24 cellular contexts compared by ENCODE assay signal in the genomic region with DNA sequence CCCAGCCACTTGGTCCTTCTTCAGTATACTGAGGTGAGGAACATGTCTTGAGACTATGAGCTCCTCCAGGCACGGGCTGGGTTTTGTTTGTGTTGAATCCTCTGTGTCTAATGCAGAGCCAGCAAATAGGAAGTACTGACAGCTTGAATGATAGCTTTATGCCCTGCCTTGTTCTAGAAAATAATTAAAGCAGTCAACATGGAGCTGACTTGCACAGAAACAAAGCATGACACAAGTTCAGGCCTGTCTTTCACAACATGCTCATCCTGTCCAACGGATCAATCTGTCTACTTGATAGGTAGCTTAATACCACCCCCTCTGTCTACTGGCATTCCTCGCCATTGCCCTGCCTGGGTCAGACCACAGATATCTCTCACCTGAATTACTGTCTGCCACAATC.
DNase-seq lines count a peak whose midpoint lies in the region; TF ChIP-seq lines count a peak whose summit lies in the region.
"Had no signal": no experiment of that assay in that cellular context is flagged by ENCODE, and none has a peak within 500 bp of the region (broad histone marks: within the 10 kb centered on the region; RNA-seq: fewer than 3 reads in every experiment).

No MANE protein-coding gene starts in this region.

- POLR2A ChIA-PET in HEK293T (lab: Yijun Ruan, JAX), result interaction anchor here (1.2 kb wide), 1 partner anchor 12 kb away, joined by 5 read pairs; no protein-coding TSS in a partner anchor
- POLR2A ChIA-PET in activated CD4-positive, alpha-beta memory T cell treated with anti-CD3 and anti-CD28 coated beads, Interleukin-2, amount 10 ng/mL, durations not matched to agents 7 days and 5 days (lab: Charles Lee), result no interaction called here

- CTCF ChIA-PET in HEK293T (lab: Yijun Ruan, JAX), result no interaction called here
- CTCF ChIA-PET in activated CD4-positive, alpha-beta memory T cell treated with anti-CD3 and anti-CD28 coated beads, Interleukin-2, amount 10 ng/mL, durations not matched to agents 7 days and 5 days (lab: Charles Lee), result no interaction called here

- TF ChIP-seq POLR2A in esophagus squamous epithelium (IDR thresholded peaks at IDR 0.05), result no peak

- peak overlapping the region in 1 of 4 donors; percentile 36 for H3K27ac ChIP-seq in esophagus squamous epithelium
- H3K27ac ChIP-seq: left ventricle myocardium inferior, neural progenitor cell, skin epidermis, stomach, transverse colon had no signal

- H3K27me3 ChIP-seq in esophagus squamous epithelium, result peaks cover 0 to 53% (median 0%) of the 10 kb centered on the region in 4 donors
- H3K27me3 ChIP-seq: neural progenitor cell had no signal

- DNase-seq in HEK293T (ENCODE audit: extremely low spot score) (no peak), NCI-H1105 treated with DMSO at 0.1 percent for 48 hours (lab: John Stamatoyannopoulos, UW) (peak; percentile 79), NOMO-1 treated with dmso at 0.1 percent for 144 hours (lab: John Stamatoyannopoulos, UW; ENCODE audit: unreplicated experiment) (peak; percentile 34), left kidney (ENCODE audit: low read depth, low spot score) (peak; percentile 36), esophagus squamous epithelium (lab: John Stamatoyannopoulos, UW) (no peak), SK-N-DZ (ENCODE audit: low spot score) (no peak)
- DNase-seq in stimulated activated CD4-positive, alpha-beta T cell treated with anti-CD3 and anti-CD28 coated beads, Interleukin-15, amount 100 ng/mL, for 24 hours, result no peak
- DNase-seq in activated CD4-positive, alpha-beta memory T cell treated with anti-CD3 and anti-CD28 coated beads, Interleukin-2, amount 10 ng/mL, durations not matched to agents 7 days and 5 days, result no peak
- DNase-seq: activated CD4-positive, alpha-beta T cell treated with anti-CD3 and anti-CD28 coated beads for 1 hour; activated CD8-positive, alpha-beta memory T cell treated with anti-CD3 and anti-CD28 coated beads, Interleukin-2, amount 10 ng/mL, durations not matched to agents 7 days and 5 days; CD8-positive, alpha-beta T cell; DND-41; effector memory CD4-positive, alpha-beta T cell; Kasumi-1; left ventricle myocardium inferior; NCI-H446 treated with DMSO at 0.1 percent for 48 hours; stimulated activated CD4-positive, alpha-beta T cell treated with anti-CD3 and anti-CD28 coated beads, Interleukin-4, amount 100 ng/mL, for 24 hours; stomach; SW 1271; transverse colon had no signal

- H3K9me3 Mint-ChIP-seq in activated CD4-positive, alpha-beta memory T cell treated with anti-CD3 and anti-CD28 coated beads, Interleukin-2, amount 10 ng/mL, durations not matched to agents 7 days and 5 days, result peaks cover 2% of the 10 kb centered on the region

- no peaks in the 10 kb centered on the region for H3K36me3 ChIP-seq in esophagus squamous epithelium
- H3K36me3 ChIP-seq: HAP-1, left ventricle myocardium inferior, neural progenitor cell, stomach, transverse colon had no signal

- TF ChIP-seq CTCF in esophagus squamous epithelium (IDR thresholded peaks at IDR 0.05), result no peak

- no peak overlapping the region for H3K27ac Mint-ChIP-seq in activated CD4-positive, alpha-beta memory T cell treated with anti-CD3 and anti-CD28 coated beads, Interleukin-2, amount 10 ng/mL, durations not matched to agents 7 days and 5 days
- H3K27ac Mint-ChIP-seq: activated CD8-positive, alpha-beta memory T cell treated with anti-CD3 and anti-CD28 coated beads, Interleukin-2, amount 10 ng/mL, durations not matched to agents 7 days and 5 days; CD8-positive, alpha-beta T cell; neural progenitor cell; progenitor cell of endocrine pancreas had no signal

- intact Hi-C loops in esophagus squamous epithelium (cut with DNase I), result loop anchor here (10.0 kb wide), 1 partner anchor 128 kb away; no protein-coding TSS in a partner anchor

- no peaks in the 10 kb centered on the region for H3K36me3 Mint-ChIP-seq in activated CD4-positive, alpha-beta memory T cell treated with anti-CD3 and anti-CD28 coated beads, Interleukin-2, amount 10 ng/mL, durations not matched to agents 7 days and 5 days (ENCODE audit: low read depth)
- H3K36me3 Mint-ChIP-seq: activated CD8-positive, alpha-beta memory T cell treated with anti-CD3 and anti-CD28 coated beads, Interleukin-2, amount 10 ng/mL, durations not matched to agents 7 days and 5 days; CD8-positive, alpha-beta T cell; neural progenitor cell had no signal

- H3K4me3 Mint-ChIP-seq in activated CD4-positive, alpha-beta memory T cell treated with anti-CD3 and anti-CD28 coated beads, Interleukin-2, amount 10 ng/mL, durations not matched to agents 7 days and 5 days, result no peak overlapping the region
- H3K4me3 Mint-ChIP-seq: activated CD8-positive, alpha-beta memory T cell treated with anti-CD3 and anti-CD28 coated beads, Interleukin-2, amount 10 ng/mL, durations not matched to agents 7 days and 5 days; CD8-positive, alpha-beta T cell; neural progenitor cell had no signal

- peaks cover 0 to 40% (median 0%) of the 10 kb centered on the region in 3 donors for H3K4me1 ChIP-seq in esophagus squamous epithelium
- H3K4me1 ChIP-seq: HAP-1, left ventricle myocardium inferior, neural progenitor cell, stomach, transverse colon had no signal

- peaks cover 0 to 11% (median 0%) of the 10 kb centered on the region in 3 donors for H3K9me3 ChIP-seq in esophagus squamous epithelium
- H3K9me3 ChIP-seq: HAP-1, transverse colon had no signal

- no peaks in the 10 kb centered on the region for H3K4me1 Mint-ChIP-seq in activated CD4-positive, alpha-beta memory T cell treated with anti-CD3 and anti-CD28 coated beads, Interleukin-2, amount 10 ng/mL, durations not matched to agents 7 days and 5 days
- H3K4me1 Mint-ChIP-seq: activated CD8-positive, alpha-beta memory T cell treated with anti-CD3 and anti-CD28 coated beads, Interleukin-2, amount 10 ng/mL, durations not matched to agents 7 days and 5 days had no signal

- WGBS in esophagus squamous epithelium, 2 donors, result 16 to 25% methylated on average over 3 of the region's 3 CpGs

- no peak overlapping the region for H3K4me3 ChIP-seq in esophagus squamous epithelium
- H3K4me3 ChIP-seq: HAP-1, left ventricle myocardium inferior, neural progenitor cell, skin epidermis, stomach, transverse colon had no signal

- peaks cover 13% of the 10 kb centered on the region for H3K27me3 Mint-ChIP-seq in activated CD4-positive, alpha-beta memory T cell treated with anti-CD3 and anti-CD28 coated beads, Interleukin-2, amount 10 ng/mL, durations not matched to agents 7 days and 5 days

TF ChIP-seq in HEK293T, 16 proteins besides CTCF, POLR2A, EP300 and RAD21:
- TF ChIP-seq FOXK2 (IDR thresholded peaks at IDR 0.05) (no peak), ZNF384 (IDR thresholded peaks at IDR 0.05) (no peak), CTBP1 (IDR thresholded peaks at IDR 0.05; ENCODE audit: borderline replicate concordance) (no peak)
- TF ChIP-seq, protein P1, sequence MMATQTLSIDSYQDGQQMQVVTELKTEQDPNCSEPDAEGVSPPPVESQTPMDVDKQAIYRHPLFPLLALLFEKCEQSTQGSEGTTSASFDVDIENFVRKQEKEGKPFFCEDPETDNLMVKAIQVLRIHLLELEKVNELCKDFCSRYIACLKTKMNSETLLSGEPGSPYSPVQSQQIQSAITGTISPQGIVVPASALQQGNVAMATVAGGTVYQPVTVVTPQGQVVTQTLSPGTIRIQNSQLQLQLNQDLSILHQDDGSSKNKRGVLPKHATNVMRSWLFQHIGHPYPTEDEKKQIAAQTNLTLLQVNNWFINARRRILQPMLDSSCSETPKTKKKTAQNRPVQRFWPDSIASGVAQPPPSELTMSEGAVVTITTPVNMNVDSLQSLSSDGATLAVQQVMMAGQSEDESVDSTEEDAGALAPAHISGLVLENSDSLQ (IDR thresholded peaks at IDR 0.05), result peak; percentile 21; the same call in 1 of the 2 replicates

Comparison
In these comparisons a context has a peak if more than half of its experiments do, and no peak if none do; other contexts are left out.
1. DNase-seq: peak in NCI-H1105 treated with DMSO at 0.1 percent for 48 hours (single experiment), NOMO-1 treated with dmso at 0.1 percent for 144 hours (single experiment) and left kidney (single experiment); none in HEK293T (single experiment), esophagus squamous epithelium (single experiment), stimulated activated CD4-positive, alpha-beta T cell treated with anti-CD3 and anti-CD28 coated beads, Interleukin-15, amount 100 ng/mL, for 24 hours (single experiment), SK-N-DZ (single experiment) and activated CD4-positive, alpha-beta memory T cell treated with anti-CD3 and anti-CD28 coated beads, Interleukin-2, amount 10 ng/mL, durations not matched to agents 7 days and 5 days (single experiment).